In genomic region chr12:31749024-31749704, GRCh38 we compare ENCODE assay signal across 8 cellular contexts. TPM values are rescaled to one million over a fixed set of nuclear protein-coding genes. Genes with fewer than 3 reads are reported as not detected.
DNase-seq lines count a peak whose midpoint lies in the region; FAIRE-seq and TF ChIP-seq lines count a peak whose summit lies in the region.

No MANE protein-coding gene starts in this region.

- intact Hi-C loops in posterior cingulate gyrus (cut with DNase I): no loop called here

- H3K27me3 ChIP-seq in kidney epithelial cell (ENCODE audit: control insufficient read depth, insufficient read depth, low read length): no peaks in the 10 kb centered on the region

- peak; percentile 64 for TF ChIP-seq POLR2A in GM12891 (IDR thresholded peaks at IDR 0.05; ENCODE audit: low read depth, low read length)

- TF ChIP-seq CTCF in HFF-Myc (IDR thresholded peaks at IDR 0.05; ENCODE audit: low read depth, low read length, missing control alignments) (no peak), kidney epithelial cell (IDR thresholded peaks at IDR 0.05; ENCODE audit: insufficient read depth, low read length, poor library complexity, severe bottlenecking) (no peak)

- peak; percentile 92 for FAIRE-seq in GM12891 (lab: Jason Lieb, UNC)

- DNase-seq in GM12891 (ENCODE audit: insufficient read length, low spot score) (peak; percentile 37), HFF-Myc (ENCODE audit: extremely low read depth, low read depth) (peak; percentile 98), M059J (ENCODE audit: low read depth) (peak; percentile 99), SIG-M5 treated with dmso at 0.1 percent for 504 hours (lab: John Stamatoyannopoulos, UW; ENCODE audit: unreplicated experiment) (peak; percentile 100), amniotic stem cell (lab: John Stamatoyannopoulos, UW) (peak; percentile 56), kidney epithelial cell (ENCODE audit: low read depth) (peak; percentile 98), posterior cingulate gyrus (no peak)
- peak; percentile 21 for DNase-seq in stimulated activated CD8-positive, alpha-beta memory T cell treated with anti-CD3 and anti-CD28 coated beads, Interleukin-12 subunit alpha, Interleukin-12 subunit beta, amount 100 ng/mL, for 24 hours (ENCODE audit: extremely low read depth)

- H3K4me3 ChIP-seq in HFF-Myc (replicated peaks; ENCODE audit: low read depth, low read length): no peak overlapping the region
- no peak overlapping the region for H3K4me3 ChIP-seq in kidney epithelial cell (ENCODE audit: low read depth, low read length)

- no peaks in the 10 kb centered on the region for H3K36me3 ChIP-seq in kidney epithelial cell (ENCODE audit: control insufficient read depth, insufficient read depth, low read length)

TF ChIP-seq in GM12891, 5 proteins besides CTCF, POLR2A, EP300 and RAD21:
- TF ChIP-seq POU2F2 (IDR thresholded peaks at IDR 0.05; ENCODE audit: low read depth, low read length): peak; percentile 87
- TF ChIP-seq TAF1 (IDR thresholded peaks at IDR 0.05; ENCODE audit: low read depth, low read length): no peak
- TF ChIP-seq PAX5 (IDR thresholded peaks at IDR 0.05; ENCODE audit: insufficient read depth, low read length, severe bottlenecking): peak; percentile 56
- peak; percentile 63 for TF ChIP-seq POLR2AphosphoS5 (IDR thresholded peaks at IDR 0.05; ENCODE audit: low read depth, low read length)
- peak; percentile 72 for TF ChIP-seq SPI1 (IDR thresholded peaks at IDR 0.05; ENCODE audit: low read depth, low read length)
TF ChIP-seq in GM12891: peak in this region for 4.

RNA-seq across cellular contexts. Expression of gene AMN1, which starts 20.3 kb away (rescaled TPM):
- 3.4 TPM for polyA plus RNA-seq in GM12891 (2012; ENCODE audit: low read depth, missing spikeins)
- 13.9 and 26.5 TPM in 2 replicates for total RNA-seq in M059J (2014; rRNA removed; shearing (Covaris generic))
- total RNA-seq in kidney epithelial cell: 5.3 and 9.3 TPM in 2 replicates

Comparison
In these comparisons a context has a peak if more than half of its experiments do, and no peak if none do; other contexts are left out.
1. DNase-seq: peak in GM12891 (single experiment), HFF-Myc (single experiment), M059J (single experiment), SIG-M5 treated with dmso at 0.1 percent for 504 hours (single experiment), amniotic stem cell (single experiment), kidney epithelial cell (single experiment) and stimulated activated CD8-positive, alpha-beta memory T cell treated with anti-CD3 and anti-CD28 coated beads, Interleukin-12 subunit alpha, Interleukin-12 subunit beta, amount 100 ng/mL, for 24 hours (single experiment); none in posterior cingulate gyrus (0 of 10).